15 cellular contexts compared by ENCODE assay signal in genomic region chr3:79178471-79178870, GRCh38.
DNase-seq lines count a peak whose midpoint lies in the region; TF ChIP-seq lines count a peak whose summit lies in the region.
"Had no signal": no experiment of that assay in that cellular context is flagged by ENCODE, and none has a peak within 500 bp of the region (broad histone marks: within the 10 kb centered on the region; RNA-seq: fewer than 3 reads in every experiment).

No MANE protein-coding gene starts in this region.

- H3K27me3 Mint-ChIP-seq in brain: peaks cover 5% of the 10 kb centered on the region
- H3K27me3 Mint-ChIP-seq in neural crest cell (ENCODE audit: low read depth): no peaks in the 10 kb centered on the region
- H3K27me3 Mint-ChIP-seq: B cell; CD4-positive, alpha-beta T cell had no signal

- TF ChIP-seq CTCF in brain (conservative IDR thresholded peaks at IDR 0.05) (no peak), neural crest cell (conservative IDR thresholded peaks at IDR 0.05) (no peak), GM10248 (IDR thresholded peaks at IDR 0.05; ENCODE audit: control extremely low read depth, extremely low read depth, low read depth, missing control alignments) (no peak)

- CTCF ChIA-PET in GM10248 (lab: Yijun Ruan, JAX): no interaction called here

- H3K36me3 Mint-ChIP-seq in brain (peaks cover 3% of the 10 kb centered on the region), neural crest cell (ENCODE audit: low read depth) (no peaks in the 10 kb centered on the region)

- peak overlapping the region; percentile 69 to 88 (median 87) for H3K27ac Mint-ChIP-seq in brain
- H3K27ac Mint-ChIP-seq in neural crest cell (ENCODE audit: unreplicated experiment): peak overlapping the region; percentile 45
- H3K27ac Mint-ChIP-seq: B cell; CD4-positive, alpha-beta T cell had no signal

- DNase-seq in DMS 273 treated with DMSO at 0.1 percent for 48 hours (lab: John Stamatoyannopoulos, UW) (peak; percentile 51), NCI-H1105 (lab: John Stamatoyannopoulos, UW) (peak; percentile 8), neural crest cell (ENCODE audit: low read depth, low spot score) (no peak), OCI-M2 (lab: John Stamatoyannopoulos, UW; ENCODE audit: unreplicated experiment) (no peak), GM10248 (ENCODE audit: extremely low spot score) (no peak), NOMO-1 treated with dmso at 0.1 percent for 144 hours (lab: John Stamatoyannopoulos, UW; ENCODE audit: unreplicated experiment) (no peak)
- DNase-seq: ACHN; CD4-positive, alpha-beta T cell; NCI-H187 treated with DMSO at 0.1 percent for 48 hours; NCI-H226; NK-92 treated with Interleukin-12 subunit alpha and Interleukin-12 subunit beta, amount 100 ng/mL, for 24 hours; PC-9; T-helper 1 cell had no signal

- POLR2A ChIA-PET in GM10248 (lab: Yijun Ruan, JAX): no interaction called here

- peaks cover 0 to 12% (median 3%) of the 10 kb centered on the region in 5 experiments for H3K9me3 Mint-ChIP-seq in brain
- H3K9me3 Mint-ChIP-seq in neural crest cell: peaks cover 6% of the 10 kb centered on the region

- peak overlapping the region in 4 of 5 experiments; percentile 24 to 78 (median 65) for H3K4me3 Mint-ChIP-seq in brain
- H3K4me3 Mint-ChIP-seq in neural crest cell: no peak overlapping the region
- H3K4me3 Mint-ChIP-seq: B cell; CD4-positive, alpha-beta T cell had no signal

- peaks cover 42% of the 10 kb centered on the region for H3K4me1 Mint-ChIP-seq in brain
- peaks cover 23% of the 10 kb centered on the region for H3K4me1 Mint-ChIP-seq in neural crest cell
- H3K4me1 Mint-ChIP-seq: B cell had no signal

Comparison
In these comparisons a context has a peak if more than half of its experiments do, and no peak if none do; other contexts are left out.
1. DNase-seq: peak in DMS 273 treated with DMSO at 0.1 percent for 48 hours (single experiment) and NCI-H1105 (single experiment); none in neural crest cell (single experiment), OCI-M2 (single experiment), GM10248 (single experiment) and NOMO-1 treated with dmso at 0.1 percent for 144 hours (single experiment).